12 cellular contexts compared by ENCODE assay signal in the genomic region with DNA sequence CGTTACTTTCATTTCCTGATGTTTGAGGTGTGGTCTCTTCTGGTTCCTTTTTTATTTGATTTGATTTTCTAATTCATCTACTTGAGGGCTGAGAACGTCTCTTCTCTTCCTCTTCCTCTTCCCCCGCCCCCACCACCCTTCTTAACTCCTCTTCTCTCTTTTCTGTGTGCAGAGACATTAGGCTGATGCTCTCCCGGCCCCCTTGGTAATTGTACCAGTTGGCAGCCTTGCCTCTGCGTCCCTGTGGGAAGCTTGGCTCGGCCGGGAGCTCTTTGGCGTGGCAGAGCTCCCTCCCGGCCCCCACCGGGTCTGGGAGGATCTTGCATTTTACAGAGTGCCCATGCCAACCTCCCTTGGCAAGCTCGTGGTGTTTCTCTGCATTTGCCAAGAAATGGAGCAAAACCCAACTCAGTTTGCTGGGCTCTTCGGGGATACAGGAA. TPM values are rescaled to one million over a fixed set of nuclear protein-coding genes. Genes with fewer than 3 reads are reported as not detected.
DNase-seq lines count a peak whose midpoint lies in the region; ATAC-seq and TF ChIP-seq lines count a peak whose summit lies in the region.
"Had no signal": no experiment of that assay in that cellular context is flagged by ENCODE, and none has a peak within 500 bp of the region (broad histone marks: within the 10 kb centered on the region; RNA-seq: fewer than 3 reads in every experiment).

No MANE protein-coding gene starts in this region.

- 11% methylated on average over 12 of the region's 12 CpGs for WGBS in prostate gland

- TF ChIP-seq CTCF in DOHH2 (IDR thresholded peaks at IDR 0.05; ENCODE audit: low read depth, low read length, poor library complexity, severe bottlenecking) (no peak), OCI-LY7 (conservative IDR thresholded peaks at IDR 0.05; ENCODE audit: low read length) (no peak), prostate gland (IDR thresholded peaks at IDR 0.05) (no peak)

- H3K4me3 ChIP-seq in DOHH2 (ENCODE audit: low read length): peak overlapping the region; percentile 53
- peak overlapping the region; percentile 37 for H3K4me3 ChIP-seq in OCI-LY7 (ENCODE audit: low read depth, low read length, poor library complexity, severe bottlenecking)
- H3K4me3 ChIP-seq in prostate gland: no peak overlapping the region

- H2AFZ ChIP-seq in OCI-LY7 (ENCODE audit: low read length): peak overlapping the region; percentile 74; the same call in 1 of the 2 replicates

- no peak for TF ChIP-seq POLR2A in prostate gland (IDR thresholded peaks at IDR 0.05)

- H3K79me2 ChIP-seq in DOHH2 (ENCODE audit: control insufficient read depth, low read length) (no peaks in the 10 kb centered on the region), OCI-LY7 (ENCODE audit: insufficient read depth, low read depth, low read length) (no peaks in the 10 kb centered on the region)

- DNase-seq in OCI-LY7 (ENCODE audit: low spot score) (peak; percentile 68), germinal center (ENCODE audit: low spot score) (peak; percentile 36), prostate gland (ENCODE audit: low spot score) (peak; percentile 94), amniotic stem cell (lab: John Stamatoyannopoulos, UW) (no peak), NCI-H187 treated with DMSO at 0.1 percent for 48 hours (lab: John Stamatoyannopoulos, UW) (no peak), UCSD-AML1 (lab: John Stamatoyannopoulos, UW; ENCODE audit: unreplicated experiment) (no peak)
- DNase-seq: brain microvascular endothelial cell, SHP77 had no signal

- H3K4me1 ChIP-seq in DOHH2 (ENCODE audit: control insufficient read depth, low read length) (peaks cover 28% of the 10 kb centered on the region), OCI-LY7 (ENCODE audit: insufficient read depth, low read length, poor library complexity, severe bottlenecking) (peaks cover 24% of the 10 kb centered on the region), prostate gland (replicated peaks) (no peaks in the 10 kb centered on the region)

- H3K27ac ChIP-seq in DOHH2 (ENCODE audit: low read depth, low read length) (peak overlapping the region; percentile 40; the same call in 1 of the 2 replicates), OCI-LY7 (ENCODE audit: low read depth, low read length, poor library complexity, severe bottlenecking) (peak overlapping the region; percentile 62), prostate gland (peak overlapping the region; percentile 56 to 77)
- H3K27ac ChIP-seq: brain microvascular endothelial cell had no signal

- H3K9me3 ChIP-seq in DOHH2 (ENCODE audit: control insufficient read depth, insufficient read depth, low read length) (peaks cover 2% of the 10 kb centered on the region; the same call in 1 of the 2 replicates), OCI-LY7 (ENCODE audit: low read length) (no peaks in the 10 kb centered on the region), prostate gland (no peaks in the 10 kb centered on the region)

- no TSS peak for BruUV-seq in OCI-LY7 (replicated peaks; lab: Mats Ljungman, UMichigan)

- CTCF ChIA-PET in OCI-LY7 (lab: Charles Lee; ENCODE audit: unreplicated experiment): interaction anchor here (0.7 kb wide), 1 partner anchor 699 kb away, joined by 7 read pairs; no protein-coding TSS in a partner anchor

- H3K9me2 ChIP-seq in DOHH2 (replicated peaks; ENCODE audit: control insufficient read depth, low read length) (no peaks in the 10 kb centered on the region), OCI-LY7 (ENCODE audit: insufficient read depth, low read length) (no peaks in the 10 kb centered on the region)

- H4K20me1 ChIP-seq in DOHH2 (ENCODE audit: control insufficient read depth, insufficient read depth, low read depth, low read length) (no peaks in the 10 kb centered on the region), OCI-LY7 (ENCODE audit: insufficient read depth, low read length) (no peaks in the 10 kb centered on the region)

- no peaks in the 10 kb centered on the region for H3F3A ChIP-seq in DOHH2 (ENCODE audit: control insufficient read depth, insufficient read depth)

- ATAC-seq in HG03159 (IDR thresholded peaks at IDR 0.05; ENCODE audit: unreplicated experiment): no peak

- H3K36me3 ChIP-seq in DOHH2 (ENCODE audit: control insufficient read depth, low read length) (no peaks in the 10 kb centered on the region), OCI-LY7 (ENCODE audit: insufficient read depth, low read length) (no peaks in the 10 kb centered on the region), prostate gland (no peaks in the 10 kb centered on the region)
- H3K36me3 ChIP-seq: brain microvascular endothelial cell had no signal

- POLR2A ChIA-PET in OCI-LY7 (lab: Charles Lee): interaction anchor here (0.7 kb wide), 2 partner anchors 1142 to 1665 kb away, joined by 5 read pairs; no protein-coding TSS in a partner anchor

- intact Hi-C loops in OCI-LY7 (cut with micrococcal nuclease; ENCODE audit: unreplicated experiment) (no loop called here), prostate gland (cut with DNase I) (no loop called here)

- peak overlapping the region; percentile 64 for H3K4me2 ChIP-seq in DOHH2 (ENCODE audit: low read length)
- H3K4me2 ChIP-seq in OCI-LY7 (ENCODE audit: low read length): peak overlapping the region; percentile 70

- H3K27me3 ChIP-seq in DOHH2 (ENCODE audit: control insufficient read depth, low read length): no peaks in the 10 kb centered on the region
- H3K27me3 ChIP-seq in prostate gland (replicated peaks; ENCODE audit: insufficient read depth): no peaks in the 10 kb centered on the region
- H3K27me3 ChIP-seq: brain microvascular endothelial cell had no signal

RNA-seq across cellular contexts. Expression of a gene that starts 19.9 kb away (rescaled TPM):
- not detected in 2 replicates for total RNA-seq in OCI-LY7 (2014; rRNA removed; shearing (Covaris generic))
- total RNA-seq in OCI-LY7 (2022): not detected in 2 replicates
- total RNA-seq in prostate gland: not detected
- total RNA-seq: fibroblast of villous mesenchyme, temporal lobe had no signal

Comparison
In these comparisons a context has a peak if more than half of its experiments do, and no peak if none do; other contexts are left out.
1. H3K4me3 ChIP-seq: peak in DOHH2 (single experiment) and OCI-LY7 (single experiment); none in prostate gland (0 of 2).
2. DNase-seq: peak in OCI-LY7 (single experiment), germinal center (single experiment) and prostate gland (single experiment); none in amniotic stem cell (single experiment), NCI-H187 treated with DMSO at 0.1 percent for 48 hours (single experiment) and UCSD-AML1 (single experiment).
3. Peak in every context shown above with its lines, with median percentiles within 50 percentile points of each other: H3K27ac ChIP-seq.